ENCODE assay signal across 8 cellular contexts in genomic region chr11:12008790-12009616, GRCh38. TPM values are rescaled to one million over a fixed set of nuclear protein-coding genes. Genes with fewer than 3 reads are reported as not detected.
DNase-seq lines count a peak whose midpoint lies in the region; ATAC-seq, FAIRE-seq and TF ChIP-seq lines count a peak whose summit lies in the region.

No MANE protein-coding gene starts in this region.

- H2AK9ac ChIP-seq in IMR-90 (replicated peaks; ENCODE audit: low read depth, low read length, poor library complexity): peak overlapping the region; percentile 98

- H3K9me3 ChIP-seq in BE2C: no peaks in the 10 kb centered on the region
- no peaks in the 10 kb centered on the region for H3K9me3 ChIP-seq in IMR-90 (ENCODE audit: control insufficient read depth, insufficient read depth, low read length)
- H3K9me3 ChIP-seq in keratinocyte (ENCODE audit: control insufficient read depth, low read depth, low read length): no peaks in the 10 kb centered on the region

- peak overlapping the region; percentile 87 for H3K9ac ChIP-seq in IMR-90 (ENCODE audit: low read depth, low read length)
- peak overlapping the region; percentile 72 for H3K9ac ChIP-seq in keratinocyte (ENCODE audit: control insufficient read depth, extremely low read depth, insufficient read depth, low read length)

- H3K36me3 ChIP-seq in BE2C (no peaks in the 10 kb centered on the region), IMR-90 (ENCODE audit: control insufficient read depth, insufficient read depth, low read length) (peaks cover 11% of the 10 kb centered on the region), bronchial epithelial cell (ENCODE audit: control insufficient read depth, insufficient read depth, low read length) (no peaks in the 10 kb centered on the region), keratinocyte (ENCODE audit: control insufficient read depth in 2 of 2, extremely low read depth in 1 of 2, insufficient read depth in 2 of 2, low read length in 2 of 2) (peaks cover 12 to 26% of the 10 kb centered on the region in 2 experiments)

- H2BK15ac ChIP-seq in IMR-90 (ENCODE audit: low read depth, low read length): peak overlapping the region; percentile 89; the same call in 1 of the 3 replicates

- peaks cover 16 to 47% of the 10 kb centered on the region in 2 experiments for H3K79me1 ChIP-seq in IMR-90 (ENCODE audit: low read depth in 1 of 2, low read length in 2 of 2)

- H3K9me3 Mint-ChIP-seq in stimulated activated memory B cell treated with anti-CD40 and anti-IgM and Interleukin-4, amounts not matched to agents 10 μg/mL and 1 μg/mL and 100 μg/mL, for 72 hours: no peaks in the 10 kb centered on the region

- intact Hi-C loops in IMR-90 (cut with micrococcal nuclease): no loop called here

- CTCF ChIA-PET in IMR-90 (lab: Yijun Ruan, JAX): interaction anchor here (0.6 to 1.1 kb wide), 3 partner anchors 19 to 78 kb away, joined by 3 read pairs; no protein-coding TSS in a partner anchor

- in situ Hi-C loops in IMR-90 (cut with MboI; ENCODE audit: low sequenced_read_pairs): no loop called here

- peak overlapping the region; percentile 62 for H3K4me3 ChIP-seq in BE2C (ENCODE audit: low read depth, low read length)
- peak overlapping the region; percentile 100 for H3K4me3 ChIP-seq in IMR-90 (ENCODE audit: insufficient read depth, low read depth, low read length)
- H3K4me3 ChIP-seq in bronchial epithelial cell (ENCODE audit: low read depth, low read length): peak overlapping the region; percentile 45
- peak overlapping the region; percentile 75 to 87 (median 78) for H3K4me3 ChIP-seq in keratinocyte (ENCODE audit: control insufficient read depth in 2 of 3, extremely low read depth in 1 of 3, insufficient read depth in 2 of 3, low read depth in 1 of 3, low read length in 3 of 3)

- TF ChIP-seq CTCF in BE2C (IDR thresholded peaks at IDR 0.05; ENCODE audit: low read depth, low read length) (no peak), IMR-90 (conservative IDR thresholded peaks at IDR 0.05; ENCODE audit: low read depth, low read length) (no peak), bronchial epithelial cell (IDR thresholded peaks at IDR 0.05; ENCODE audit: insufficient read depth, low read length, severe bottlenecking) (no peak), keratinocyte (optimal IDR thresholded peaks at IDR 0.05 in 1 of 3, IDR thresholded peaks at IDR 0.05 in 1 of 3, conservative IDR thresholded peaks at IDR 0.05 in 1 of 3; ENCODE audit: extremely low read depth in 1 of 3, insufficient read depth in 2 of 3, low read length in 3 of 3) (no peak)

- H3K4me1 ChIP-seq in BE2C (0 out of 2 replicates have a peak, but pooled peaks cover 4% of the 10 kb centered on the region), IMR-90 (ENCODE audit: control insufficient read depth, insufficient read depth, low read length) (peaks cover 30% of the 10 kb centered on the region), keratinocyte (ENCODE audit: control insufficient read depth, extremely low read depth, insufficient read depth, low read length) (peaks cover 33% of the 10 kb centered on the region)

- H3K9me1 ChIP-seq in IMR-90 (ENCODE audit: insufficient read depth, low read length): peaks cover 28% of the 10 kb centered on the region
- H3K9me1 ChIP-seq in keratinocyte (ENCODE audit: control insufficient read depth, extremely low read depth, insufficient read depth, low read length): no peaks in the 10 kb centered on the region

- peak overlapping the region; percentile 96 for H3K4ac ChIP-seq in IMR-90 (ENCODE audit: low read depth, low read length)

- peak overlapping the region; percentile 96 for H3K27ac ChIP-seq in IMR-90 (ENCODE audit: insufficient read depth, low read length)
- peak overlapping the region; percentile 52 for H3K27ac ChIP-seq in keratinocyte (ENCODE audit: control insufficient read depth, insufficient read depth, low read length)

- H4K91ac ChIP-seq in IMR-90 (ENCODE audit: insufficient read depth, low read depth, low read length): peak overlapping the region; percentile 88

- BruUV-seq in IMR-90 (replicated peaks; lab: Mats Ljungman, UMichigan): no TSS peak

- H3K4me2 ChIP-seq in IMR-90 (ENCODE audit: low read depth, low read length) (peak overlapping the region; percentile 98), keratinocyte (ENCODE audit: control insufficient read depth, extremely low read depth, insufficient read depth, low read depth, low read length) (peak overlapping the region; percentile 77)

- no peaks in the 10 kb centered on the region for H3K36me3 Mint-ChIP-seq in stimulated activated memory B cell treated with anti-CD40 and anti-IgM and Interleukin-4, amounts not matched to agents 10 μg/mL and 1 μg/mL and 100 μg/mL, for 72 hours

- peaks cover 42% of the 10 kb centered on the region for H3K79me2 ChIP-seq in keratinocyte (ENCODE audit: control insufficient read depth, insufficient read depth, low read length)

- H3K18ac ChIP-seq in IMR-90 (ENCODE audit: low read depth, low read length): peak overlapping the region; percentile 91

- no peak for TF ChIP-seq RAD21 in IMR-90 (IDR thresholded peaks at IDR 0.05; ENCODE audit: low read length)

- peak overlapping the region; percentile 95 for H3K14ac ChIP-seq in IMR-90 (replicated peaks; ENCODE audit: low read depth, low read length)

- peak overlapping the region; percentile 87 for H3K23ac ChIP-seq in IMR-90 (ENCODE audit: low read depth, low read length)

- H2AFZ ChIP-seq in IMR-90 (replicated peaks; ENCODE audit: low read length, poor library complexity) (peak overlapping the region; percentile 93), keratinocyte (ENCODE audit: control insufficient read depth, low read length) (peak overlapping the region; percentile 71)

- peak overlapping the region; percentile 9 for H3K4me3 Mint-ChIP-seq in stimulated activated memory B cell treated with anti-CD40 and anti-IgM and Interleukin-4, amounts not matched to agents 10 μg/mL and 1 μg/mL and 100 μg/mL, for 72 hours

- peak overlapping the region; percentile 87 to 92 for H4K8ac ChIP-seq in IMR-90 (ENCODE audit: low read depth in 2 of 2, low read length in 2 of 2)

- H4K20me1 ChIP-seq in IMR-90 (ENCODE audit: insufficient read depth, low read length) (peaks cover 34% of the 10 kb centered on the region), keratinocyte (ENCODE audit: control insufficient read depth, extremely low read depth, insufficient read depth, low read length) (peaks cover 5% of the 10 kb centered on the region)

- peak; percentile 78 for DNase-seq in BE2C
- peak; percentile 46 for DNase-seq in IMR-90
- no peak for DNase-seq in bronchial epithelial cell (ENCODE audit: low read depth)
- no peak for DNase-seq in keratinocyte (ENCODE audit: low read depth, low spot score)
- DNase-seq in cortex of kidney (lab: John Stamatoyannopoulos, UW): no peak

- peak; percentile 89 for ATAC-seq in IMR-90 (ENCODE audit: low read depth)
- ATAC-seq in stimulated activated memory B cell treated with anti-CD40 and anti-IgM and Interleukin-4, amounts not matched to agents 10 μg/mL and 1 μg/mL and 100 μg/mL, for 72 hours: peak; percentile 44
- ATAC-seq in HG02610 (IDR thresholded peaks at IDR 0.05; ENCODE audit: unreplicated experiment): no peak
- ATAC-seq in GM21619 (IDR thresholded peaks at IDR 0.05; ENCODE audit: unreplicated experiment): no peak

- 0% methylated on average over 8 of the region's 76 CpGs; no CpG with 5 or more reads in 1 of the 2 experiments for WGBS in IMR-90 (ENCODE audit: extremely low coverage in 2 of 2, insufficient read length in 1 of 2), 2 experiments

- peak overlapping the region; percentile 97 for H2AK5ac ChIP-seq in IMR-90 (ENCODE audit: low read depth, low read length)

- H3K27me3 ChIP-seq in BE2C: no peaks in the 10 kb centered on the region
- H3K27me3 ChIP-seq in IMR-90 (ENCODE audit: control insufficient read depth, insufficient read depth, low read length): no peaks in the 10 kb centered on the region
- no peaks in the 10 kb centered on the region for H3K27me3 ChIP-seq in bronchial epithelial cell (ENCODE audit: control insufficient read depth, insufficient read depth, low read length)
- H3K27me3 ChIP-seq in keratinocyte (ENCODE audit: control insufficient read depth, extremely low read depth, insufficient read depth, low read length): no peaks in the 10 kb centered on the region

- peak overlapping the region; percentile 85 for H4K5ac ChIP-seq in IMR-90 (ENCODE audit: low read depth, low read length)

- H2BK5ac ChIP-seq in IMR-90 (ENCODE audit: low read depth, low read length, poor library complexity, severe bottlenecking): peak overlapping the region; percentile 92

- no peak overlapping the region for H3K27ac Mint-ChIP-seq in stimulated activated memory B cell treated with anti-CD40 and anti-IgM and Interleukin-4, amounts not matched to agents 10 μg/mL and 1 μg/mL and 100 μg/mL, for 72 hours

- peak overlapping the region; percentile 72 for H2BK20ac ChIP-seq in IMR-90 (ENCODE audit: low read depth, low read length)

- H3K27me3 Mint-ChIP-seq in stimulated activated memory B cell treated with anti-CD40 and anti-IgM and Interleukin-4, amounts not matched to agents 10 μg/mL and 1 μg/mL and 100 μg/mL, for 72 hours: peaks cover 83% of the 10 kb centered on the region

- peak overlapping the region; percentile 71 for H3K56ac ChIP-seq in IMR-90 (ENCODE audit: extremely low read depth, insufficient read depth, low read length)

- peaks cover 4% of the 10 kb centered on the region for H3K4me1 Mint-ChIP-seq in stimulated activated memory B cell treated with anti-CD40 and anti-IgM and Interleukin-4, amounts not matched to agents 10 μg/mL and 1 μg/mL and 100 μg/mL, for 72 hours

- POLR2A ChIA-PET in IMR-90 (lab: Charles Lee; ENCODE audit: unreplicated experiment): interaction anchor here (0.6 to 0.7 kb wide), 2 partner anchors 9 to 81 kb away, joined by 3 to 5 read pairs; no protein-coding TSS in a partner anchor

- TF ChIP-seq POLR2A in IMR-90 (IDR thresholded peaks at IDR 0.05; ENCODE audit: low read depth, low read length): no peak

- FAIRE-seq in bronchial epithelial cell (lab: Jason Lieb, UNC) (no peak), keratinocyte (lab: Jason Lieb, UNC) (no peak)

- dilution Hi-C loops in IMR-90 (cut with HindIII; ENCODE audit: low sequenced_read_pairs, unreplicated experiment): no loop called here
- dilution Hi-C loops in keratinocyte (cut with MboI; ENCODE audit: extremely low pct_ligation_motif_present, low sequenced_read_pairs): no loop called here

- H2BK120ac ChIP-seq in IMR-90 (ENCODE audit: low read depth, low read length): peak overlapping the region; percentile 82

RNA-seq across cellular contexts. Expression of gene DKK3, which starts 0.6 kb away (rescaled TPM):
- 28.2 TPM for polyA plus RNA-seq in BE2C (2012; ENCODE audit: insufficient read depth, insufficient read length, low read depth)
- total RNA-seq in IMR-90 (2012; rRNA removed) (348 and 453 TPM in 2 replicates), bronchial epithelial cell (72.4 and 134 TPM in 2 replicates)
- polyA plus RNA-seq in IMR-90 (2012; rRNA removed) (838 and 964 TPM in 2 replicates), keratinocyte (712 to 984 TPM (median 777 TPM) in 3 replicates)
- 812 and 1,206 TPM in 2 replicates for polyA plus RNA-seq in IMR-90 (2012; cell fraction: cytosol; rRNA removed)
- polyA plus RNA-seq in IMR-90 (2012; cell fraction: nucleus; rRNA removed; ENCODE audit: low replicate concordance): 383 and 412 TPM in 2 replicates
- polyA plus RNA-seq in keratinocyte (2011; ENCODE audit: low read depth): 449 TPM
- polyA plus RNA-seq in keratinocyte (2011; cell fraction: cytosol; rRNA removed): 673 and 675 TPM in 2 replicates
- 1,006 and 1,193 TPM in 2 replicates for polyA plus RNA-seq in keratinocyte (2011; cell fraction: nucleus; rRNA removed)
- 451 and 482 TPM in 2 replicates for polyA plus RNA-seq in keratinocyte (2012; ENCODE audit: low replicate concordance)
- 466 to 661 TPM (median 564 TPM) in 3 replicates for polyA minus RNA-seq in keratinocyte
- polyA minus RNA-seq in keratinocyte (2011; cell fraction: cytosol; rRNA and poly(A)+ RNA removed): 657 TPM
- polyA minus RNA-seq in keratinocyte (2011; cell fraction: nucleus; rRNA and poly(A)+ RNA removed): 427 and 766 TPM in 2 replicates

Comparison
In these comparisons a context has a peak if more than half of its experiments do, and no peak if none do; other contexts are left out.
1. DNase-seq: peak in BE2C (single experiment) and IMR-90 (single experiment); none in bronchial epithelial cell (single experiment), keratinocyte (single experiment) and cortex of kidney (single experiment).
2. H3K4me3 ChIP-seq: peak in every context shown above with its lines; median percentile 100 in IMR-90; 78 in keratinocyte; 62 in BE2C; 45 in bronchial epithelial cell.
3. ATAC-seq: peak in IMR-90 (single experiment) and stimulated activated memory B cell treated with anti-CD40 and anti-IgM and Interleukin-4, amounts not matched to agents 10 μg/mL and 1 μg/mL and 100 μg/mL, for 72 hours (single experiment); none in HG02610 (single experiment) and GM21619 (single experiment).